In genomic region chr1:160109686-160110085, GRCh38 we compare ENCODE assay signal across 17 cellular contexts. TPM values are rescaled to one million over a fixed set of nuclear protein-coding genes. Genes with fewer than 3 reads are reported as not detected.
"Had no signal": no experiment of that assay in that cellular context is flagged by ENCODE, and none has a peak within 500 bp of the region (broad histone marks: within the 10 kb centered on the region; RNA-seq: fewer than 3 reads in every experiment).

No MANE protein-coding gene starts in this region.

- H3K27ac ChIP-seq: coronary artery, psoas muscle, right lobe of liver had no signal

- H3K4me3 ChIP-seq: coronary artery, lung, psoas muscle, right lobe of liver, tibial nerve had no signal

- H3K4me1 ChIP-seq: right lobe of liver had no signal

- DNase-seq: activated CD4-positive, alpha-beta T cell treated with anti-CD3 and anti-CD28 coated beads for 1 hour; activated gamma-delta T cell treated with Interleukin-2 at 50 U/mL for 16 hours; central memory CD4-positive, alpha-beta T cell; effector memory CD4-positive, alpha-beta T cell; left cardiac atrium; naive B cell; occipital lobe; psoas muscle; right lobe of liver had no signal

- ATAC-seq: psoas muscle; stimulated activated memory B cell treated with anti-CD40 and anti-IgM and Interleukin-4, amounts not matched to agents 10 μg/mL and 1 μg/mL and 100 μg/mL, for 72 hours had no signal

- H3K9me3 ChIP-seq: psoas muscle, right lobe of liver, tibial nerve had no signal

- FAIRE-seq: astrocyte had no signal

- H3K27me3 ChIP-seq: right lobe of liver, tibial nerve had no signal

- H3K36me3 ChIP-seq: right lobe of liver, tibial nerve had no signal

RNA-seq across cellular contexts. Expression of gene ATP1A2, which starts 5.9 kb away (rescaled TPM):
- total RNA-seq: activated CD4-positive, alpha-beta memory T cell treated with anti-CD3 and anti-CD28 coated beads, Interleukin-2, amount 10 ng/mL, durations not matched to agents 7 days and 5 days; epithelial cell of proximal tubule had no signal

RNA-seq across cellular contexts. Expression of gene KCNJ9, which starts 28.3 kb away (rescaled TPM):
- total RNA-seq: activated CD4-positive, alpha-beta memory T cell treated with anti-CD3 and anti-CD28 coated beads, Interleukin-2, amount 10 ng/mL, durations not matched to agents 7 days and 5 days; astrocyte; epithelial cell of proximal tubule; lung; psoas muscle; right lobe of liver; subcutaneous adipose tissue had no signal
- polyA plus RNA-seq: lung had no signal

RNA-seq across cellular contexts. Expression of gene KCNJ10, which starts 39.7 kb away (rescaled TPM):
- total RNA-seq: activated CD4-positive, alpha-beta memory T cell treated with anti-CD3 and anti-CD28 coated beads, Interleukin-2, amount 10 ng/mL, durations not matched to agents 7 days and 5 days; epithelial cell of proximal tubule; subcutaneous adipose tissue had no signal

RNA-seq across cellular contexts. Expression of gene ATP1A4, which starts 41.7 kb away (rescaled TPM):
- total RNA-seq: astrocyte, epithelial cell of proximal tubule, right lobe of liver had no signal
